Comparison of ENCODE assay signal across 32 cellular contexts in genomic region chr1:116793357-116793935, GRCh38. TPM values are rescaled to one million over a fixed set of nuclear protein-coding genes. Genes with fewer than 3 reads are reported as not detected.
A peak's percentile ranks its signal among the peaks of the same experiment; 100 is the strongest.
DNase-seq lines count a peak whose midpoint lies in the region; ATAC-seq lines count a peak whose summit lies in the region.
"Had no signal": no experiment of that assay in that cellular context is flagged by ENCODE, and none has a peak within 500 bp of the region (broad histone marks: within the 10 kb centered on the region; RNA-seq: fewer than 3 reads in every experiment).

No MANE protein-coding gene starts in this region.

- H3K27ac Mint-ChIP-seq in activated CD4-positive, alpha-beta T cell treated with anti-CD3 and anti-CD28 coated beads, Interleukin-2, amount 10 ng/mL, durations not matched to agents 24 days and 14 days, result peak overlapping the region; percentile 50
- H3K27ac Mint-ChIP-seq in activated naive CD4-positive, alpha-beta T cell treated with anti-CD3 and anti-CD28 coated beads, Interleukin-2, amount 50 U/mL, for 24 hours, result peak overlapping the region; percentile 8
- peak overlapping the region; percentile 18 for H3K27ac Mint-ChIP-seq in activated T-helper 17 cell treated with anti-CD3 and anti-CD28 coated beads, Interleukin-2, amount 50 U/mL, for 72 hours
- H3K27ac Mint-ChIP-seq in natural killer cell treated with Interleukin-12 subunit alpha and Interleukin-12 subunit beta and Interleukin-15 and Interleukin-18, amount 100 ng/mL, for 72 hours, result peak overlapping the region; percentile 59 to 80

- DNase-seq in activated CD4-positive, alpha-beta T cell treated with anti-CD3 and anti-CD28 coated beads, Interleukin-2, amount 10 ng/mL, durations not matched to agents 24 days and 14 days, result no peak
- DNase-seq in activated CD4-positive, alpha-beta T cell treated with anti-CD3 and anti-CD28 coated beads, Interleukin-2, amount 50 U/mL, for 4 hours, result no peak
- no peak for DNase-seq in activated naive CD4-positive, alpha-beta T cell treated with Interleukin-2 at 50 U/mL for 16 hours
- no peak for DNase-seq in natural killer cell treated with Interleukin-12 subunit alpha and Interleukin-12 subunit beta and Interleukin-15 and Interleukin-18, amount 100 ng/mL, for 72 hours (ENCODE audit: low spot score)
- no peak for DNase-seq in activated effector memory CD4-positive, alpha-beta T cell treated with Interleukin-2 at 50 U/mL for 16 hours
- no peak for DNase-seq in HCEC 1CT
- DNase-seq: 8988T; ACHN; BE2C; CD8-positive, alpha-beta memory T cell; DMS 273 treated with DMSO at 0.1 percent for 48 hours; DMS79; EL; GDM1; KBM-7; MV-4-11; NCI-H1105; NCI-H146; NCI-H1930; NCI-H2107; NCI-H524; NCI-H82; NK-92 treated with Interleukin-12 subunit alpha and Interleukin-12 subunit beta, amount 100 ng/mL, for 24 hours; PC-9; Right ventricle myocardium superior had no signal

- H3K9me3 Mint-ChIP-seq in activated CD4-positive, alpha-beta T cell treated with anti-CD3 and anti-CD28 coated beads, Interleukin-2, amount 10 ng/mL, durations not matched to agents 24 days and 14 days, result peaks cover 13% of the 10 kb centered on the region
- no peaks in the 10 kb centered on the region for H3K9me3 Mint-ChIP-seq in activated naive CD4-positive, alpha-beta T cell treated with anti-CD3 and anti-CD28 coated beads, Interleukin-2, amount 50 U/mL, for 24 hours
- H3K9me3 Mint-ChIP-seq in activated T-helper 17 cell treated with anti-CD3 and anti-CD28 coated beads, Interleukin-2, amount 50 U/mL, for 72 hours, result no peaks in the 10 kb centered on the region
- H3K9me3 Mint-ChIP-seq in natural killer cell treated with Interleukin-12 subunit alpha and Interleukin-12 subunit beta and Interleukin-15 and Interleukin-18, amount 100 ng/mL, for 72 hours, result peaks cover 5% of the 10 kb centered on the region
- H3K9me3 Mint-ChIP-seq: CD8-positive, alpha-beta memory T cell had no signal

- no peaks in the 10 kb centered on the region for H3K27me3 Mint-ChIP-seq in activated CD4-positive, alpha-beta T cell treated with anti-CD3 and anti-CD28 coated beads, Interleukin-2, amount 10 ng/mL, durations not matched to agents 24 days and 14 days
- no peaks in the 10 kb centered on the region for H3K27me3 Mint-ChIP-seq in activated naive CD4-positive, alpha-beta T cell treated with anti-CD3 and anti-CD28 coated beads, Interleukin-2, amount 50 U/mL, for 24 hours
- no peaks in the 10 kb centered on the region for H3K27me3 Mint-ChIP-seq in activated T-helper 17 cell treated with anti-CD3 and anti-CD28 coated beads, Interleukin-2, amount 50 U/mL, for 72 hours
- no peaks in the 10 kb centered on the region for H3K27me3 Mint-ChIP-seq in natural killer cell treated with Interleukin-12 subunit alpha and Interleukin-12 subunit beta and Interleukin-15 and Interleukin-18, amount 100 ng/mL, for 72 hours
- H3K27me3 Mint-ChIP-seq: CD8-positive, alpha-beta memory T cell had no signal

- ATAC-seq in activated T-helper 17 cell treated with anti-CD3 and anti-CD28 coated beads, Interleukin-2, amount 50 U/mL, for 72 hours (replicated peaks), result peak; percentile 51
- peak in 1 of 2 donors; percentile 53 for ATAC-seq in natural killer cell treated with Interleukin-12 subunit alpha and Interleukin-12 subunit beta and Interleukin-15 and Interleukin-18, amount 100 ng/mL, for 72 hours

- peaks cover 21% of the 10 kb centered on the region for H3K36me3 Mint-ChIP-seq in activated CD4-positive, alpha-beta T cell treated with anti-CD3 and anti-CD28 coated beads, Interleukin-2, amount 10 ng/mL, durations not matched to agents 24 days and 14 days (ENCODE audit: low read depth)
- peaks cover 2% of the 10 kb centered on the region for H3K36me3 Mint-ChIP-seq in activated naive CD4-positive, alpha-beta T cell treated with anti-CD3 and anti-CD28 coated beads, Interleukin-2, amount 50 U/mL, for 24 hours
- peaks cover 29% of the 10 kb centered on the region for H3K36me3 Mint-ChIP-seq in activated T-helper 17 cell treated with anti-CD3 and anti-CD28 coated beads, Interleukin-2, amount 50 U/mL, for 72 hours (ENCODE audit: low read depth)
- H3K36me3 Mint-ChIP-seq in natural killer cell treated with Interleukin-12 subunit alpha and Interleukin-12 subunit beta and Interleukin-15 and Interleukin-18, amount 100 ng/mL, for 72 hours, result peaks cover 16% of the 10 kb centered on the region
- H3K36me3 Mint-ChIP-seq: CD14-positive monocyte; CD8-positive, alpha-beta memory T cell had no signal

- intact Hi-C loops in activated CD4-positive, alpha-beta T cell treated with anti-CD3 and anti-CD28 coated beads, Interleukin-2, amount 10 ng/mL, durations not matched to agents 24 days and 14 days (cut with micrococcal nuclease), result no loop called here

- H3K4me1 Mint-ChIP-seq in activated CD4-positive, alpha-beta T cell treated with anti-CD3 and anti-CD28 coated beads, Interleukin-2, amount 10 ng/mL, durations not matched to agents 24 days and 14 days, result peaks cover 54% of the 10 kb centered on the region
- H3K4me1 Mint-ChIP-seq in activated naive CD4-positive, alpha-beta T cell treated with anti-CD3 and anti-CD28 coated beads, Interleukin-2, amount 50 U/mL, for 24 hours, result peaks cover 58% of the 10 kb centered on the region
- peaks cover 47% of the 10 kb centered on the region for H3K4me1 Mint-ChIP-seq in activated T-helper 17 cell treated with anti-CD3 and anti-CD28 coated beads, Interleukin-2, amount 50 U/mL, for 72 hours
- peaks cover 59 to 76% of the 10 kb centered on the region in 2 donors for H3K4me1 Mint-ChIP-seq in natural killer cell treated with Interleukin-12 subunit alpha and Interleukin-12 subunit beta and Interleukin-15 and Interleukin-18, amount 100 ng/mL, for 72 hours (ENCODE audit: low read depth in 2 of 2)

- H3K4me3 Mint-ChIP-seq in activated CD4-positive, alpha-beta T cell treated with anti-CD3 and anti-CD28 coated beads, Interleukin-2, amount 10 ng/mL, durations not matched to agents 24 days and 14 days, result no peak overlapping the region
- H3K4me3 Mint-ChIP-seq in activated naive CD4-positive, alpha-beta T cell treated with anti-CD3 and anti-CD28 coated beads, Interleukin-2, amount 50 U/mL, for 24 hours, result no peak overlapping the region
- H3K4me3 Mint-ChIP-seq in activated T-helper 17 cell treated with anti-CD3 and anti-CD28 coated beads, Interleukin-2, amount 50 U/mL, for 72 hours, result peak overlapping the region; percentile 1
- peak overlapping the region; percentile 16 for H3K4me3 Mint-ChIP-seq in natural killer cell treated with Interleukin-12 subunit alpha and Interleukin-12 subunit beta and Interleukin-15 and Interleukin-18, amount 100 ng/mL, for 72 hours

RNA-seq across cellular contexts. Expression of gene CD2, which starts 39.2 kb away (rescaled TPM):
- total RNA-seq in activated CD4-positive, alpha-beta T cell treated with anti-CD3 and anti-CD28 coated beads, Interleukin-2, amount 10 ng/mL, durations not matched to agents 24 days and 14 days, result 500 and 501 TPM in 2 replicates
- total RNA-seq in activated T-helper 17 cell treated with anti-CD3 and anti-CD28 coated beads, Interleukin-2, amount 50 U/mL, for 72 hours, result 100 to 1,000 TPM; 303 to 473 TPM
- total RNA-seq in natural killer cell treated with Interleukin-12 subunit alpha and Interleukin-12 subunit beta and Interleukin-15 and Interleukin-18, amount 100 ng/mL, for 72 hours, result 100 to 1,000 TPM in 1 of 2 donors, 10 to 100 TPM in 1; 71.4 to 140 TPM
- total RNA-seq: LHCN-M2, MCF 10A, PC-9, RPMI7951, SJSA1 had no signal

Comparison
In these comparisons a context has a peak if more than half of its experiments do, and no peak if none do; other contexts are left out.
1. H3K27ac Mint-ChIP-seq: peak in every context shown above with its lines; median percentile 70 in natural killer cell treated with Interleukin-12 subunit alpha and Interleukin-12 subunit beta and Interleukin-15 and Interleukin-18, amount 100 ng/mL, for 72 hours; 50 in activated CD4-positive, alpha-beta T cell treated with anti-CD3 and anti-CD28 coated beads, Interleukin-2, amount 10 ng/mL, durations not matched to agents 24 days and 14 days; 18 in activated T-helper 17 cell treated with anti-CD3 and anti-CD28 coated beads, Interleukin-2, amount 50 U/mL, for 72 hours; 8 in activated naive CD4-positive, alpha-beta T cell treated with anti-CD3 and anti-CD28 coated beads, Interleukin-2, amount 50 U/mL, for 24 hours.
2. H3K4me3 Mint-ChIP-seq: peak in activated T-helper 17 cell treated with anti-CD3 and anti-CD28 coated beads, Interleukin-2, amount 50 U/mL, for 72 hours (single experiment) and natural killer cell treated with Interleukin-12 subunit alpha and Interleukin-12 subunit beta and Interleukin-15 and Interleukin-18, amount 100 ng/mL, for 72 hours (single experiment); none in activated CD4-positive, alpha-beta T cell treated with anti-CD3 and anti-CD28 coated beads, Interleukin-2, amount 10 ng/mL, durations not matched to agents 24 days and 14 days (single experiment) and activated naive CD4-positive, alpha-beta T cell treated with anti-CD3 and anti-CD28 coated beads, Interleukin-2, amount 50 U/mL, for 24 hours (single experiment).